Comparison of ENCODE assay signal across 6 cellular contexts in genomic region chr10:94775425-94775824, GRCh38. TPM values are rescaled to one million over a fixed set of nuclear protein-coding genes. Genes with fewer than 3 reads are reported as not detected.
"Had no signal": no experiment of that assay in that cellular context is flagged by ENCODE, and none has a peak within 500 bp of the region (broad histone marks: within the 10 kb centered on the region; RNA-seq: fewer than 3 reads in every experiment).

No MANE protein-coding gene starts in this region.

RNA-seq across cellular contexts. Expression of gene CYP2C19, which starts 12.9 kb away (rescaled TPM):
- total RNA-seq: HepG2, HT-29, HT1080, IMR-90, K562 had no signal
- polyA plus RNA-seq: HepG2, IgD-negative memory B cell, IMR-90, K562 had no signal
